ENCODE assay signal across 19 cellular contexts in genomic region chr11:114124601-114125144, GRCh38.
"Had no signal": no experiment of that assay in that cellular context is flagged by ENCODE, and none has a peak within 500 bp of the region (broad histone marks: within the 10 kb centered on the region; RNA-seq: fewer than 3 reads in every experiment).

No MANE protein-coding gene starts in this region.

- H3K27me3 ChIP-seq: breast epithelium, ovary, upper lobe of right lung had no signal

- H3K36me3 ChIP-seq: breast epithelium, ovary had no signal

- H3K27me3 Mint-ChIP-seq: activated CD8-positive, alpha-beta T cell treated with anti-CD3 and anti-CD28 coated beads for 36 hours; activated naive CD8-positive, alpha-beta T cell treated with anti-CD3 and anti-CD28 coated beads, Interleukin-2, amount 50 U/mL, for 24 hours; activated T-helper 17 cell treated with anti-CD3 and anti-CD28 coated beads, Interleukin-2, amount 50 U/mL, for 72 hours; stimulated activated naive CD8-positive, alpha-beta T cell treated with anti-CD3 and anti-CD28 coated beads, Interleukin-15, amount 100 ng/mL, for 72 hours; T-cell had no signal

- H3K9me3 Mint-ChIP-seq: activated B cell treated with CpG ODN at 0.5 μM for 24 hours; activated CD8-positive, alpha-beta T cell treated with anti-CD3 and anti-CD28 coated beads for 36 hours; activated naive CD4-positive, alpha-beta T cell treated with anti-CD3 and anti-CD28 coated beads for 36 hours; activated naive CD8-positive, alpha-beta T cell treated with anti-CD3 and anti-CD28 coated beads, Interleukin-2, amount 50 U/mL, for 24 hours; activated T-helper 17 cell treated with anti-CD3 and anti-CD28 coated beads, Interleukin-2, amount 50 U/mL, for 72 hours; naive thymus-derived CD4-positive, alpha-beta T cell; stimulated activated naive CD8-positive, alpha-beta T cell treated with anti-CD3 and anti-CD28 coated beads, Interleukin-15, amount 100 ng/mL, for 72 hours; T-cell had no signal

- H3K4me3 ChIP-seq: breast epithelium, mucosa of descending colon, ovary, upper lobe of right lung had no signal

- H3K27ac Mint-ChIP-seq: activated B cell treated with CpG ODN at 0.5 μM for 24 hours; activated CD8-positive, alpha-beta T cell treated with anti-CD3 and anti-CD28 coated beads for 36 hours; activated naive CD4-positive, alpha-beta T cell treated with anti-CD3 and anti-CD28 coated beads for 36 hours; activated naive CD8-positive, alpha-beta T cell treated with anti-CD3 and anti-CD28 coated beads, Interleukin-2, amount 50 U/mL, for 24 hours; activated T-helper 17 cell treated with anti-CD3 and anti-CD28 coated beads, Interleukin-2, amount 50 U/mL, for 72 hours; stimulated activated naive CD8-positive, alpha-beta T cell treated with anti-CD3 and anti-CD28 coated beads, Interleukin-15, amount 100 ng/mL, for 72 hours; T-cell had no signal

- DNase-seq: activated B cell treated with CpG ODN at 0.5 μM for 24 hours; activated CD4-positive, alpha-beta T cell treated with anti-CD3 and anti-CD28 coated beads for 4 hours; activated CD8-positive, alpha-beta T cell treated with anti-CD3 and anti-CD28 coated beads for 36 hours; activated naive CD4-positive, alpha-beta T cell treated with anti-CD3 and anti-CD28 coated beads for 36 hours; activated naive CD8-positive, alpha-beta T cell treated with anti-CD3 and anti-CD28 coated beads, Interleukin-2, amount 50 U/mL, for 24 hours; activated T-cell treated with anti-CD3 and anti-CD28 coated beads, Interleukin-2, amount 50 U/mL, for 1 hour; cerebellar nuclear complex; effector CD4-positive, alpha-beta T cell; head of caudate nucleus; kidney; mucosa of descending colon; naive thymus-derived CD4-positive, alpha-beta T cell; ovary; stimulated activated CD4-positive, alpha-beta T cell treated with anti-CD3 and anti-CD28 coated beads, Interleukin-2, amount 100 ng/mL, for 24 hours; stimulated activated naive CD8-positive, alpha-beta T cell treated with anti-CD3 and anti-CD28 coated beads, Interleukin-15, amount 100 ng/mL, for 72 hours; T-cell; upper lobe of right lung had no signal

- H3K9me3 ChIP-seq: breast epithelium, mucosa of descending colon, ovary, upper lobe of right lung had no signal

- H3K4me3 Mint-ChIP-seq: activated B cell treated with CpG ODN at 0.5 μM for 24 hours; activated CD8-positive, alpha-beta T cell treated with anti-CD3 and anti-CD28 coated beads for 36 hours; activated naive CD4-positive, alpha-beta T cell treated with anti-CD3 and anti-CD28 coated beads for 36 hours; activated naive CD8-positive, alpha-beta T cell treated with anti-CD3 and anti-CD28 coated beads, Interleukin-2, amount 50 U/mL, for 24 hours; activated T-helper 17 cell treated with anti-CD3 and anti-CD28 coated beads, Interleukin-2, amount 50 U/mL, for 72 hours; naive thymus-derived CD4-positive, alpha-beta T cell; stimulated activated naive CD8-positive, alpha-beta T cell treated with anti-CD3 and anti-CD28 coated beads, Interleukin-15, amount 100 ng/mL, for 72 hours; T-cell had no signal

- H3K27ac ChIP-seq: breast epithelium, ovary had no signal

- H3K4me1 Mint-ChIP-seq: activated B cell treated with CpG ODN at 0.5 μM for 24 hours had no signal
